Comparison of ENCODE assay signal across 15 cellular contexts in the genomic region with DNA sequence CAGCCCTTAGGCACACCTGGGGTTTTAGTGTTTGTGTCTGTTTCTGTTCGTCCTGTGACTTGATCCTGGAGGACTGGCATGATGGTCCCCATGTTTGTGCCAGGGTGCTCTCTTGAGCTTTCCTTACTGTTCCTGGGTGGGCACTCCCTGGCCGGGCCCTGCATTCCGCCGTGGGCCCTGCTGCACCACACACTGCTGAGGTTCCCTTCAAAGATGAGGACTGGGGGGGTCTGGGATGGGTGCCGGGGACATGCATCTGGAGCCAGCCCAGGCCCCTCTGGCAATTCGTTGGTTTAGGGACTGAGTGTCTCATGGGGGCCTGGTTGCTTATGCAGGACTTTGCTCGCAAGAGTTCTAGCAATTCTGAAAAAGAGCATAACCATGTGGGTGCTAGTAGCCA.
"Had no signal": no experiment of that assay in that cellular context is flagged by ENCODE, and none has a peak within 500 bp of the region (broad histone marks: within the 10 kb centered on the region; RNA-seq: fewer than 3 reads in every experiment).

No MANE protein-coding gene starts in this region.

- H3K27me3 ChIP-seq: breast epithelium, hepatocyte had no signal

- H3K36me3 ChIP-seq: breast epithelium had no signal

- H3K4me3 Mint-ChIP-seq: activated CD8-positive, alpha-beta memory T cell treated with anti-CD3 and anti-CD28 coated beads, Interleukin-2, amount 10 ng/mL, durations not matched to agents 7 days and 5 days; activated T-cell treated with anti-CD3 and anti-CD28 coated beads, Interleukin-2, amount 50 U/mL, for 4 hours; naive thymus-derived CD4-positive, alpha-beta T cell; stimulated activated naive CD8-positive, alpha-beta T cell treated with anti-CD3 and anti-CD28 coated beads, Interleukin-15, Interleukin-2, amounts not matched to agents 100 ng/mL and 50 ng/mL, for 24 hours; T-helper 2 cell treated with Interferon-gamma antibody and Interleukin-4, amounts not matched to agents 5 μg/mL and 100 μg/mL, for 36 hours had no signal

- H3K9me3 ChIP-seq: breast epithelium had no signal

- ATAC-seq: activated CD8-positive, alpha-beta memory T cell treated with anti-CD3 and anti-CD28 coated beads, Interleukin-2, amount 10 ng/mL, durations not matched to agents 7 days and 5 days; activated naive CD4-positive, alpha-beta T cell treated with anti-CD3 and anti-CD28 coated beads, Interleukin-2, amount 50 U/mL, for 72 hours; activated T-cell treated with anti-CD3 and anti-CD28 coated beads, Interleukin-2, amount 50 U/mL, for 4 hours; naive thymus-derived CD4-positive, alpha-beta T cell had no signal

- DNase-seq: activated CD4-positive, alpha-beta T cell treated with anti-CD3 and anti-CD28 coated beads for 1 hour; activated CD8-positive, alpha-beta memory T cell treated with anti-CD3 and anti-CD28 coated beads, Interleukin-2, amount 10 ng/mL, durations not matched to agents 7 days and 5 days; activated effector memory CD4-positive, alpha-beta T cell treated with anti-CD3 and anti-CD28 coated beads, Interleukin-2, amount 50 U/mL, for 16 hours; activated T-cell treated with anti-CD3 and anti-CD28 coated beads, Interleukin-2, amount 50 U/mL, for 4 hours; amygdala; kidney glomerular epithelial cell; midbrain; naive thymus-derived CD4-positive, alpha-beta T cell; occipital lobe; stimulated activated CD4-positive, alpha-beta T cell treated with anti-CD3 and anti-CD28 coated beads, Interleukin-4, amount 100 ng/mL, for 1 hour had no signal

- H3K9me3 Mint-ChIP-seq: activated naive CD4-positive, alpha-beta T cell treated with anti-CD3 and anti-CD28 coated beads, Interleukin-2, amount 50 U/mL, for 72 hours; activated T-cell treated with anti-CD3 and anti-CD28 coated beads, Interleukin-2, amount 50 U/mL, for 4 hours; stimulated activated naive CD8-positive, alpha-beta T cell treated with anti-CD3 and anti-CD28 coated beads, Interleukin-15, Interleukin-2, amounts not matched to agents 100 ng/mL and 50 ng/mL, for 24 hours; T-helper 2 cell treated with Interferon-gamma antibody and Interleukin-4, amounts not matched to agents 5 μg/mL and 100 μg/mL, for 36 hours had no signal

- H3K27ac ChIP-seq: hepatocyte had no signal

- H3K27me3 Mint-ChIP-seq: naive thymus-derived CD4-positive, alpha-beta T cell had no signal

- H3K4me2 ChIP-seq: hepatocyte had no signal

- H3K4me3 ChIP-seq: breast epithelium, hepatocyte had no signal

- H3K36me3 Mint-ChIP-seq: activated CD8-positive, alpha-beta memory T cell treated with anti-CD3 and anti-CD28 coated beads, Interleukin-2, amount 10 ng/mL, durations not matched to agents 7 days and 5 days; naive thymus-derived CD4-positive, alpha-beta T cell had no signal

- H3K27ac Mint-ChIP-seq: activated CD8-positive, alpha-beta memory T cell treated with anti-CD3 and anti-CD28 coated beads, Interleukin-2, amount 10 ng/mL, durations not matched to agents 7 days and 5 days; activated naive CD4-positive, alpha-beta T cell treated with anti-CD3 and anti-CD28 coated beads, Interleukin-2, amount 50 U/mL, for 72 hours; stimulated activated naive CD8-positive, alpha-beta T cell treated with anti-CD3 and anti-CD28 coated beads, Interleukin-15, Interleukin-2, amounts not matched to agents 100 ng/mL and 50 ng/mL, for 24 hours; T-helper 2 cell treated with Interferon-gamma antibody and Interleukin-4, amounts not matched to agents 5 μg/mL and 100 μg/mL, for 36 hours had no signal

- H2AFZ ChIP-seq: hepatocyte had no signal
